Comparison of ENCODE assay signal across 12 cellular contexts in genomic region chr7:131111-132094, GRCh38.
DNase-seq lines count a peak whose midpoint lies in the region; ATAC-seq and TF ChIP-seq lines count a peak whose summit lies in the region.
"Had no signal": no experiment of that assay in that cellular context is flagged by ENCODE, and none has a peak within 500 bp of the region (broad histone marks: within the 10 kb centered on the region; RNA-seq: fewer than 3 reads in every experiment).

No MANE protein-coding gene starts in this region.

- no peak overlapping the region for H3K4me3 ChIP-seq in lower lobe of right lung
- H3K4me3 ChIP-seq: smooth muscle cell had no signal

- peaks cover 21% of the 10 kb centered on the region for H3K4me1 ChIP-seq in lower lobe of right lung

- no peaks in the 10 kb centered on the region for H3K4me1 Mint-ChIP-seq in T-helper 2 cell treated with Interferon-gamma antibody and Interleukin-4, amounts not matched to agents 5 μg/mL and 100 μg/mL, for 36 hours (ENCODE audit: low read depth)

- no peaks in the 10 kb centered on the region for H3K9me3 Mint-ChIP-seq in T-helper 2 cell treated with Interferon-gamma antibody and Interleukin-4, amounts not matched to agents 5 μg/mL and 100 μg/mL, for 36 hours
- H3K9me3 Mint-ChIP-seq: naive B cell had no signal

- no peak overlapping the region for H3K27ac Mint-ChIP-seq in T-helper 2 cell treated with Interferon-gamma antibody and Interleukin-4, amounts not matched to agents 5 μg/mL and 100 μg/mL, for 36 hours
- H3K27ac Mint-ChIP-seq: naive B cell had no signal

- H3K36me3 ChIP-seq in lower lobe of right lung: no peaks in the 10 kb centered on the region

- no peak for TF ChIP-seq CTCF in lower lobe of right lung (IDR thresholded peaks at IDR 0.05)

- no peaks in the 10 kb centered on the region for H3K9me3 ChIP-seq in lower lobe of right lung

- peak; percentile 15 for DNase-seq in NCI-H1694 treated with DMSO at 0.1 percent for 48 hours (lab: John Stamatoyannopoulos, UW)
- DNase-seq in NCI-H1694 (lab: John Stamatoyannopoulos, UW): no peak
- DNase-seq in lower lobe of right lung: peak; percentile 73
- DNase-seq in superior temporal gyrus (ENCODE audit: extremely low spot score): peak; percentile 72
- no peak for DNase-seq in T-helper 2 cell treated with Interferon-gamma antibody and Interleukin-4, amounts not matched to agents 5 μg/mL and 100 μg/mL, for 36 hours (ENCODE audit: low spot score)
- DNase-seq: activated T-cell treated with anti-CD3 and anti-CD28 coated beads, Interleukin-2, amount 50 U/mL, for 48 hours; naive B cell; NCI-H2029 had no signal

- peaks cover 3% of the 10 kb centered on the region for H3K27me3 ChIP-seq in lower lobe of right lung (ENCODE audit: low read depth)

- no peaks in the 10 kb centered on the region for H3K36me3 Mint-ChIP-seq in T-helper 2 cell treated with Interferon-gamma antibody and Interleukin-4, amounts not matched to agents 5 μg/mL and 100 μg/mL, for 36 hours (ENCODE audit: low read depth)
- H3K36me3 Mint-ChIP-seq: naive B cell had no signal

- peak; percentile 48 to 49 for ATAC-seq in lower lobe of right lung
- no peak for ATAC-seq in GM18511 (IDR thresholded peaks at IDR 0.05; ENCODE audit: unreplicated experiment)
- ATAC-seq in HG03135 (IDR thresholded peaks at IDR 0.05; ENCODE audit: unreplicated experiment): no peak

- H3K4me3 Mint-ChIP-seq in T-helper 2 cell treated with Interferon-gamma antibody and Interleukin-4, amounts not matched to agents 5 μg/mL and 100 μg/mL, for 36 hours: no peak overlapping the region
- H3K4me3 Mint-ChIP-seq: naive B cell had no signal

- H3K27ac ChIP-seq in cingulate gyrus (ENCODE audit: low read depth, low read length) (peak overlapping the region; percentile 2), lower lobe of right lung (peak overlapping the region; percentile 24)

- no peaks in the 10 kb centered on the region for H3K27me3 Mint-ChIP-seq in T-helper 2 cell treated with Interferon-gamma antibody and Interleukin-4, amounts not matched to agents 5 μg/mL and 100 μg/mL, for 36 hours (ENCODE audit: low read depth)

- intact Hi-C loops in lower lobe of right lung (cut with DNase I): no loop called here

Comparison
In these comparisons a context has a peak if more than half of its experiments do, and no peak if none do; other contexts are left out.
1. DNase-seq: peak in NCI-H1694 treated with DMSO at 0.1 percent for 48 hours (single experiment), lower lobe of right lung (single experiment) and superior temporal gyrus (single experiment); none in NCI-H1694 (single experiment) and T-helper 2 cell treated with Interferon-gamma antibody and Interleukin-4, amounts not matched to agents 5 μg/mL and 100 μg/mL, for 36 hours (single experiment).
2. ATAC-seq: peak in lower lobe of right lung (2 of 2); none in GM18511 (single experiment) and HG03135 (single experiment).